Comparison of ENCODE assay signal across 19 cellular contexts in the genomic region with DNA sequence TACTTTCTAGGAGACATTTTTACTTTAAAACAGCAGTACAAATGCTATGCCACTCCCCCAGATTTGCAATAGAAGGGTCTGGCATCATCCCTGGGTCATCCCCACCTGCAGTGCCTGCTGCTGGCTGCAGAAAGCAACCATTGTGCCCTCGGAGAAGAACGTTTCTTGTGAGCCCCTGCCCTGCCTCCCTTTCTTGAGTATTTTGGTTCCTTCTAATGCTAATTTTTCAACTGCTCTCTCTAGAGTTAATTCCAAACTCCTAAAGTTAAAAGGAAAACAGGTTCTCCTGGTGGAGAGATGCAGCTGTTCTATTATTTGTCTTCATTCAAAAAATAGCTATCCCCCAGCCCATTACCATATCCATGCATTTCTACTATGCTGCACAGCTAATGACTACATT.
A peak's percentile ranks its signal among the peaks of the same experiment; 100 is the strongest.
DNase-seq lines count a peak whose midpoint lies in the region; ATAC-seq and TF ChIP-seq lines count a peak whose summit lies in the region.
"Had no signal": no experiment of that assay in that cellular context is flagged by ENCODE, and none has a peak within 500 bp of the region (broad histone marks: within the 10 kb centered on the region; RNA-seq: fewer than 3 reads in every experiment).

No MANE protein-coding gene starts in this region.

- no peaks in the 10 kb centered on the region for H3K79me2 ChIP-seq in H9 (ENCODE audit: insufficient read depth, low read length)

- DNase-seq in H9 (peak; percentile 60), WTC11 (ENCODE audit: low spot score) (peak; percentile 21), iPS DF 4.7 (ENCODE audit: extremely low read depth, low spot score) (peak; percentile 9), NCI-H2171 treated with DMSO at 0.1 percent for 48 hours (lab: John Stamatoyannopoulos, UW) (no peak)
- no peak for DNase-seq in effector memory CD8-positive, alpha-beta T cell
- DNase-seq in activated CD8-positive, alpha-beta T cell treated with anti-CD3 and anti-CD28 coated beads for 36 hours, result no peak
- DNase-seq: CD4-positive, CD25-positive, alpha-beta regulatory T cell; MM.1S; NCI-H1417; NCI-H1694; NCI-H2029 treated with DMSO at 0.1 percent for 48 hours; NCI-H2227 treated with DMSO at 0.1 percent for 48 hours; NCI-H526 treated with DMSO at 0.1 percent for 48 hours; Right ventricle myocardium superior; RPMI8226 had no signal

- TF ChIP-seq CTCF in H9 (conservative IDR thresholded peaks at IDR 0.05) (no peak), WTC11 (IDR thresholded peaks at IDR 0.05) (no peak)
- no peak for TF ChIP-seq CTCF in activated CD8-positive, alpha-beta T cell treated with anti-CD3 and anti-CD28 coated beads for 36 hours (IDR thresholded peaks at IDR 0.05)

- POLR2A ChIA-PET in WTC11 (lab: Charles Lee), result no interaction called here
- POLR2A ChIA-PET in activated CD8-positive, alpha-beta T cell treated with anti-CD3 and anti-CD28 coated beads for 36 hours (lab: Charles Lee), result no interaction called here

- peak; percentile 96 for ATAC-seq in WTC11
- ATAC-seq in GM21529 (IDR thresholded peaks at IDR 0.05; ENCODE audit: unreplicated experiment), result no peak
- no peak for ATAC-seq in effector memory CD8-positive, alpha-beta T cell (replicated peaks)
- ATAC-seq in activated CD8-positive, alpha-beta T cell treated with anti-CD3 and anti-CD28 coated beads for 36 hours, result no peak

- H3K56ac ChIP-seq in H9 (ENCODE audit: insufficient read length, low read depth, low read length), result no peak overlapping the region

- H3K27ac Mint-ChIP-seq in H9 (peak overlapping the region; percentile 83 to 93 (median 87); a peak in 5 of 7 replicates), WTC11 (peak overlapping the region; percentile 98)
- H3K27ac Mint-ChIP-seq in effector memory CD8-positive, alpha-beta T cell, result no peak overlapping the region
- H3K27ac Mint-ChIP-seq in activated CD8-positive, alpha-beta T cell treated with anti-CD3 and anti-CD28 coated beads for 36 hours, result no peak overlapping the region
- H3K27ac Mint-ChIP-seq: CD4-positive, CD25-positive, alpha-beta regulatory T cell; IgD-negative memory B cell had no signal

- H3K23ac ChIP-seq in H9 (ENCODE audit: insufficient read length, low read depth, low read length), result no peak overlapping the region

- no peaks in the 10 kb centered on the region for H4K20me1 ChIP-seq in H9 (ENCODE audit: control insufficient read depth, insufficient read depth, insufficient read length)
- H4K20me1 ChIP-seq: BLaER1 had no signal

- no peaks in the 10 kb centered on the region for H3K79me1 ChIP-seq in H9 (ENCODE audit: insufficient read depth, low read depth, low read length, poor library complexity, severe bottlenecking)

- H2BK20ac ChIP-seq in H9 (ENCODE audit: low read depth, low read length, poor library complexity, severe bottlenecking), result no peak overlapping the region

- H2BK12ac ChIP-seq in H9 (ENCODE audit: insufficient read length, low read depth, low read length), result no peak overlapping the region

- H3K27ac ChIP-seq in H9 (ENCODE audit: insufficient read length, low read depth, low read length), result peak overlapping the region; percentile 47
- H3K27ac ChIP-seq: BLaER1, KMS-11 had no signal

- H3K23me2 ChIP-seq in H9 (ENCODE audit: insufficient read length, low read depth, low read length, poor library complexity, severe bottlenecking), result no peaks in the 10 kb centered on the region

- no peak overlapping the region for H2AK5ac ChIP-seq in H9 (ENCODE audit: insufficient read length, low read length)

- H3K4ac ChIP-seq in H9 (ENCODE audit: low read depth, low read length), result no peak overlapping the region

- CTCF ChIA-PET in WTC11 (lab: Charles Lee), result interaction anchor here (1.6 kb wide), 1 partner anchor 74 kb away, joined by 5 read pairs; no protein-coding TSS in a partner anchor
- CTCF ChIA-PET in activated CD8-positive, alpha-beta T cell treated with anti-CD3 and anti-CD28 coated beads for 36 hours (lab: Charles Lee), result no interaction called here

- H4K91ac ChIP-seq in H9 (ENCODE audit: insufficient read length, low read depth, low read length), result no peak overlapping the region

- peaks cover 20% of the 10 kb centered on the region for H3K9me3 ChIP-seq in H9 (ENCODE audit: control insufficient read depth, low read depth, low read length)

- H2BK120ac ChIP-seq in H9 (ENCODE audit: low read depth, low read length, poor library complexity, severe bottlenecking), result no peak overlapping the region

- no peak overlapping the region for H3K18ac ChIP-seq in H9 (ENCODE audit: insufficient read length, low read depth, low read length)

- no peak overlapping the region for H4K8ac ChIP-seq in H9 (replicated peaks; ENCODE audit: insufficient read length, low read depth, low read length)

- no peaks in the 10 kb centered on the region for H3K4me1 ChIP-seq in H9 (ENCODE audit: insufficient read depth, low read length)
- H3K4me1 ChIP-seq: BLaER1 had no signal

- H3K4me3 Mint-ChIP-seq in H9 (no peak overlapping the region), WTC11 (no peak overlapping the region)
- H3K4me3 Mint-ChIP-seq in effector memory CD8-positive, alpha-beta T cell, result no peak overlapping the region
- no peak overlapping the region for H3K4me3 Mint-ChIP-seq in activated CD8-positive, alpha-beta T cell treated with anti-CD3 and anti-CD28 coated beads for 36 hours
- H3K4me3 Mint-ChIP-seq: CD4-positive, CD25-positive, alpha-beta regulatory T cell; IgD-negative memory B cell had no signal

- no peak overlapping the region for H2BK15ac ChIP-seq in H9 (ENCODE audit: low read depth, low read length)

- H3K9me3 Mint-ChIP-seq in H9 (peaks cover 75 to 82% of the 10 kb centered on the region in 2 experiments), WTC11 (peaks cover 20% of the 10 kb centered on the region)
- H3K9me3 Mint-ChIP-seq in effector memory CD8-positive, alpha-beta T cell, result no peaks in the 10 kb centered on the region
- peaks cover 3% of the 10 kb centered on the region for H3K9me3 Mint-ChIP-seq in activated CD8-positive, alpha-beta T cell treated with anti-CD3 and anti-CD28 coated beads for 36 hours

- WGBS in H9 (ENCODE audit: extremely low coverage, insufficient read length, low lambda C conversion rate), result no CpG with 5 or more reads among the region's 2 CpGs

- no peak overlapping the region for H3T11ph ChIP-seq in H9 (ENCODE audit: low read length)

- H4K5ac ChIP-seq in H9 (ENCODE audit: insufficient read length, low read depth, low read length), result no peak overlapping the region

- H3K4me2 ChIP-seq in H9 (ENCODE audit: insufficient read depth, insufficient read length, low read length), result no peak overlapping the region
- H3K4me2 ChIP-seq: BLaER1, KMS-11 had no signal

- H2BK5ac ChIP-seq in H9 (ENCODE audit: insufficient read length, low read length), result no peak overlapping the region

- H3K9ac ChIP-seq in H9 (ENCODE audit: extremely low read depth, insufficient read length, low read length), result no peak overlapping the region
- H3K9ac ChIP-seq: BLaER1, KMS-11 had no signal

- H3K36me3 Mint-ChIP-seq in H9 (ENCODE audit: insufficient read depth in 1 of 3, low read depth in 3 of 3), result peaks cover 19 to 40% (median 19%) of the 10 kb centered on the region in 3 experiments
- H3K36me3 Mint-ChIP-seq in WTC11, result peaks cover 19% of the 10 kb centered on the region
- no peaks in the 10 kb centered on the region for H3K36me3 Mint-ChIP-seq in effector memory CD8-positive, alpha-beta T cell (ENCODE audit: insufficient read depth)
- H3K36me3 Mint-ChIP-seq in activated CD8-positive, alpha-beta T cell treated with anti-CD3 and anti-CD28 coated beads for 36 hours (ENCODE audit: low read depth), result no peaks in the 10 kb centered on the region
- H3K36me3 Mint-ChIP-seq: CD4-positive, CD25-positive, alpha-beta regulatory T cell; IgD-negative memory B cell had no signal

- H3K27me3 Mint-ChIP-seq in H9 (ENCODE audit: low read depth) (no peaks in the 10 kb centered on the region), WTC11 (ENCODE audit: low read depth) (no peaks in the 10 kb centered on the region)
- peaks cover 0 to 5% of the 10 kb centered on the region in 2 donors for H3K27me3 Mint-ChIP-seq in effector memory CD8-positive, alpha-beta T cell
- no peaks in the 10 kb centered on the region for H3K27me3 Mint-ChIP-seq in activated CD8-positive, alpha-beta T cell treated with anti-CD3 and anti-CD28 coated beads for 36 hours
- H3K27me3 Mint-ChIP-seq: IgD-negative memory B cell had no signal

- no peak overlapping the region for H2AFZ ChIP-seq in H9 (ENCODE audit: low read length)

- intact Hi-C loops in activated CD8-positive, alpha-beta T cell treated with anti-CD3 and anti-CD28 coated beads for 36 hours (cut with micrococcal nuclease), result no loop called here

- H3K27me3 ChIP-seq in H9 (ENCODE audit: insufficient read depth, low read length), result no peaks in the 10 kb centered on the region
- H3K27me3 ChIP-seq: BLaER1 had no signal

- peaks cover 11 to 28% of the 10 kb centered on the region in 2 experiments for H3K4me1 Mint-ChIP-seq in H9
- peaks cover 35% of the 10 kb centered on the region for H3K4me1 Mint-ChIP-seq in WTC11
- H3K4me1 Mint-ChIP-seq in effector memory CD8-positive, alpha-beta T cell (ENCODE audit: low read depth in 2 of 2), result no peaks in the 10 kb centered on the region
- no peaks in the 10 kb centered on the region for H3K4me1 Mint-ChIP-seq in activated CD8-positive, alpha-beta T cell treated with anti-CD3 and anti-CD28 coated beads for 36 hours (ENCODE audit: low read depth)
- H3K4me1 Mint-ChIP-seq: CD4-positive, CD25-positive, alpha-beta regulatory T cell; IgD-negative memory B cell had no signal

- no peak overlapping the region for H3K14ac ChIP-seq in H9 (ENCODE audit: insufficient read depth, low read length)

Comparison
In these comparisons a context has a peak if more than half of its experiments do, and no peak if none do; other contexts are left out.
1. DNase-seq: peak in H9 (single experiment), WTC11 (single experiment) and iPS DF 4.7 (single experiment); none in NCI-H2171 treated with DMSO at 0.1 percent for 48 hours (single experiment), effector memory CD8-positive, alpha-beta T cell (0 of 3) and activated CD8-positive, alpha-beta T cell treated with anti-CD3 and anti-CD28 coated beads for 36 hours (single experiment).
2. H3K27ac Mint-ChIP-seq: peak in H9 (3 of 3) and WTC11 (single experiment); none in effector memory CD8-positive, alpha-beta T cell (0 of 2) and activated CD8-positive, alpha-beta T cell treated with anti-CD3 and anti-CD28 coated beads for 36 hours (single experiment).